In genomic region chr6:13299403-13299821, GRCh38 we compare ENCODE assay signal across 1 cellular context.
TF ChIP-seq lines count a peak whose summit lies in the region.

No MANE protein-coding gene starts in this region.

TF ChIP-seq in H1, 55 proteins besides CTCF, POLR2A, EP300 and RAD21 (continued from another document):
- no peak for TF ChIP-seq E2F6 (IDR thresholded peaks at IDR 0.05)
- TF ChIP-seq BCL11A (IDR thresholded peaks at IDR 0.05; ENCODE audit: low read depth in 2 of 2, low read length in 2 of 2), result no peak
- no peak for TF ChIP-seq JUN (IDR thresholded peaks at IDR 0.05; ENCODE audit: low read depth, low read length)
- no peak for TF ChIP-seq NRF1 (IDR thresholded peaks at IDR 0.05; ENCODE audit: low read depth, low read length)
- TF ChIP-seq SIX5 (IDR thresholded peaks at IDR 0.05; ENCODE audit: low read depth, low read length), result no peak
- TF ChIP-seq TAF7 (optimal IDR thresholded peaks at IDR 0.05; ENCODE audit: borderline replicate concordance, low read depth, low read length), result no peak
- no peak for TF ChIP-seq CHD2 (IDR thresholded peaks at IDR 0.05; ENCODE audit: low read length)
- no peak for TF ChIP-seq TCF12 (IDR thresholded peaks at IDR 0.05; ENCODE audit: low read depth, low read length)
